8 cellular contexts compared by ENCODE assay signal in the genomic region with DNA sequence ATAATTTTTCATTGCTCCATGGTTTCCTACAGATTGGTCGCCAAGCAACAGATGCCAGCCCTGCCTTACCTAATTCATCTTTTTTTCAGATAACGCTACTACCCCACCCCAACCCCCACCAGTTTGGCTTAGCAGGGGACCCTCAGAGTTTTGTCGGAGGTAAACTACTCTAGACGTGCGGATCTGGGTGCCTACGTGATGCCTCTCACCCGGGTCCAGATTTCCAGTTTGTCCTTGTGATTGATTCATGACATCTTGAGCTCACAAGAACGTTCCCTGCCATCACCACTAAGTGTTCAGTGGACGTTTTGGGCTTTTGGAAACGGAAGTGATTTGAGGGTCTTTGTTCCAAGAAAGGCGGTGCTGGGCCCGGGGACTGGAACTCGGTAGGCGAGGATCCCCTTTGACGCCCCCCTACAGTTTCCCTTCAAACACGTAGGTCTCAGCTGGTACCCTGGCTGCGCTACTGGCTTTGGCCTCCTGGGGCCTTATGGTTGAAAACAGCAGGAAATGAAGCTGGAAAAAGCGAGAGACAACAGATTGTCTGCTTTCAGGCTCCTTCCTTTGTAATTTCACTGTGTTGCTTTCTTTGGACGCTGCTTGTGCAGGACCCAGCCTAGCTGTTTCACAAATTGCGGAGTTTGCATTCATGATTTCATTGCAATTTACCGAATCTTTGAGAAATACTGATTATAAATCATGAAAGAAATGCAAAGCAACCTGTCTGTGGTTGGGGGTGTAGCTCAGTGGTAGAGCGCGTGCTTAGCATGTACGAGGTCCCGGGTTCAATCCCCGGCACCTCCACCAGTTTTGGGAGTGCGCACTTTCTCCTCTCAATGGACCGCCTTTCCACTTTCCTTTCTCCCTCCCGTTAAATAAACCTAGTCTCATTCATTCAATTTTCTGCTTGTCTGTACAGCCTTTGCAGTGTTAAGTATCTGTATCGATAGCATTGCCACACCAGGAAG.
A peak's percentile ranks its signal among the peaks of the same experiment; 100 is the strongest.
DNase-seq lines count a peak whose midpoint lies in the region; ATAC-seq, FAIRE-seq and TF ChIP-seq lines count a peak whose summit lies in the region.

No MANE protein-coding gene starts in this region.

- no peak for TF ChIP-seq CTCF in omental fat pad (IDR thresholded peaks at IDR 0.05)

- no peak for ATAC-seq in activated CD8-positive, alpha-beta memory T cell treated with anti-CD3 and anti-CD28 coated beads, Interleukin-2, amount 10 ng/mL, durations not matched to agents 7 days and 5 days
- no peak for ATAC-seq in omental fat pad (ENCODE audit: low FRiP score)
- ATAC-seq in HG03045 (IDR thresholded peaks at IDR 0.05; ENCODE audit: unreplicated experiment) = no peak

- in situ Hi-C loops in Caki2 (cut with HindIII; ENCODE audit: low pct_unique_long_range_greater_than_20kb, low sequenced_read_pairs) = no loop called here

- H3K27me3 Mint-ChIP-seq in activated CD8-positive, alpha-beta memory T cell treated with anti-CD3 and anti-CD28 coated beads, Interleukin-2, amount 10 ng/mL, durations not matched to agents 7 days and 5 days = peaks cover 48% of the 10 kb centered on the region

- CTCF ChIA-PET in activated CD8-positive, alpha-beta memory T cell treated with anti-CD3 and anti-CD28 coated beads, Interleukin-2, amount 10 ng/mL, durations not matched to agents 7 days and 5 days (lab: Charles Lee) = interaction anchor here (0.8 to 1.5 kb wide), 2 partner anchors 9 to 12 kb away, joined by 3 read pairs; no protein-coding TSS in a partner anchor

- DNase-seq in Caki2 (ENCODE audit: low read depth) (peak; percentile 92), H54 (ENCODE audit: insufficient read length, low spot score) (peak; percentile 66), NCI-H226 (peak; percentile 63), germinal center (ENCODE audit: low spot score) (peak; percentile 27), omental fat pad (ENCODE audit: low spot score) (no peak)
- peak; percentile 47 for DNase-seq in activated CD8-positive, alpha-beta memory T cell treated with anti-CD3 and anti-CD28 coated beads, Interleukin-2, amount 10 ng/mL, durations not matched to agents 7 days and 5 days
- DNase-seq in stimulated activated CD4-positive, alpha-beta T cell treated with anti-CD3 and anti-CD28 coated beads, Interleukin-15, amount 100 ng/mL, for 24 hours = peak; percentile 72

- H3K36me3 Mint-ChIP-seq in activated CD8-positive, alpha-beta memory T cell treated with anti-CD3 and anti-CD28 coated beads, Interleukin-2, amount 10 ng/mL, durations not matched to agents 7 days and 5 days = no peaks in the 10 kb centered on the region

- H3K4me1 Mint-ChIP-seq in activated CD8-positive, alpha-beta memory T cell treated with anti-CD3 and anti-CD28 coated beads, Interleukin-2, amount 10 ng/mL, durations not matched to agents 7 days and 5 days = peaks cover 5% of the 10 kb centered on the region

- no peak for TF ChIP-seq POLR2A in H54 (IDR thresholded peaks at IDR 0.05; ENCODE audit: low read depth, low read length)

- no peak overlapping the region for H3K27ac Mint-ChIP-seq in activated CD8-positive, alpha-beta memory T cell treated with anti-CD3 and anti-CD28 coated beads, Interleukin-2, amount 10 ng/mL, durations not matched to agents 7 days and 5 days

- H3K4me3 Mint-ChIP-seq in activated CD8-positive, alpha-beta memory T cell treated with anti-CD3 and anti-CD28 coated beads, Interleukin-2, amount 10 ng/mL, durations not matched to agents 7 days and 5 days = peak overlapping the region; percentile 32

- H3K9me3 Mint-ChIP-seq in activated CD8-positive, alpha-beta memory T cell treated with anti-CD3 and anti-CD28 coated beads, Interleukin-2, amount 10 ng/mL, durations not matched to agents 7 days and 5 days (ENCODE audit: low read depth) = no peaks in the 10 kb centered on the region

- FAIRE-seq in H54 (lab: Jason Lieb, UNC) = peak; percentile 90
